9 cellular contexts compared by ENCODE assay signal in genomic region chr21:31397515-31397926, GRCh38. TPM values are rescaled to one million over a fixed set of nuclear protein-coding genes. Genes with fewer than 3 reads are reported as not detected.
DNase-seq lines count a peak whose midpoint lies in the region; ATAC-seq and TF ChIP-seq lines count a peak whose summit lies in the region.
"Had no signal": no experiment of that assay in that cellular context is flagged by ENCODE, and none has a peak within 500 bp of the region (broad histone marks: within the 10 kb centered on the region; RNA-seq: fewer than 3 reads in every experiment).

No MANE protein-coding gene starts in this region.

- H3K36me3 Mint-ChIP-seq in activated naive CD4-positive, alpha-beta T cell treated with anti-CD3 and anti-CD28 coated beads, Interleukin-2, amount 10 ng/mL, durations not matched to agents 7 days and 5 days: peaks cover 7% of the 10 kb centered on the region
- H3K36me3 Mint-ChIP-seq in endothelial cell (ENCODE audit: low read depth, unreplicated experiment): no peaks in the 10 kb centered on the region

- H3K9me3 Mint-ChIP-seq in activated naive CD4-positive, alpha-beta T cell treated with anti-CD3 and anti-CD28 coated beads, Interleukin-2, amount 10 ng/mL, durations not matched to agents 7 days and 5 days: no peaks in the 10 kb centered on the region
- H3K9me3 Mint-ChIP-seq in endothelial cell (ENCODE audit: unreplicated experiment): no peaks in the 10 kb centered on the region
- H3K9me3 Mint-ChIP-seq: effector memory CD8-positive, alpha-beta T cell had no signal

- CTCF ChIA-PET in activated naive CD4-positive, alpha-beta T cell treated with anti-CD3 and anti-CD28 coated beads, Interleukin-2, amount 10 ng/mL, durations not matched to agents 7 days and 5 days (lab: Charles Lee): interaction anchor here (1.0 kb wide), 1 partner anchor 49 kb away, joined by 3 read pairs; no protein-coding TSS in a partner anchor

- H3K4me1 Mint-ChIP-seq in activated naive CD4-positive, alpha-beta T cell treated with anti-CD3 and anti-CD28 coated beads, Interleukin-2, amount 10 ng/mL, durations not matched to agents 7 days and 5 days: peaks cover 65% of the 10 kb centered on the region
- peaks cover 58% of the 10 kb centered on the region for H3K4me1 Mint-ChIP-seq in endothelial cell (ENCODE audit: unreplicated experiment)

- H3K27ac Mint-ChIP-seq in activated naive CD4-positive, alpha-beta T cell treated with anti-CD3 and anti-CD28 coated beads, Interleukin-2, amount 10 ng/mL, durations not matched to agents 7 days and 5 days: peak overlapping the region; percentile 9
- peak overlapping the region; percentile 80 for H3K27ac Mint-ChIP-seq in endothelial cell (ENCODE audit: unreplicated experiment)
- H3K27ac Mint-ChIP-seq: effector memory CD8-positive, alpha-beta T cell had no signal

- no peak overlapping the region for H3K4me3 Mint-ChIP-seq in activated naive CD4-positive, alpha-beta T cell treated with anti-CD3 and anti-CD28 coated beads, Interleukin-2, amount 10 ng/mL, durations not matched to agents 7 days and 5 days
- no peak overlapping the region for H3K4me3 Mint-ChIP-seq in endothelial cell (ENCODE audit: unreplicated experiment)

- no peaks in the 10 kb centered on the region for H3K27me3 Mint-ChIP-seq in activated naive CD4-positive, alpha-beta T cell treated with anti-CD3 and anti-CD28 coated beads, Interleukin-2, amount 10 ng/mL, durations not matched to agents 7 days and 5 days
- H3K27me3 Mint-ChIP-seq in endothelial cell (ENCODE audit: unreplicated experiment): peaks cover 3% of the 10 kb centered on the region
- H3K27me3 Mint-ChIP-seq: effector memory CD8-positive, alpha-beta T cell had no signal

- ATAC-seq in GM21619 (IDR thresholded peaks at IDR 0.05; ENCODE audit: unreplicated experiment): no peak
- ATAC-seq in GM21447 (IDR thresholded peaks at IDR 0.05; ENCODE audit: unreplicated experiment): no peak

- no peak for DNase-seq in activated naive CD4-positive, alpha-beta T cell treated with anti-CD3 and anti-CD28 coated beads, Interleukin-2, amount 10 ng/mL, durations not matched to agents 7 days and 5 days
- no peak for DNase-seq in activated naive CD4-positive, alpha-beta T cell treated with Interleukin-2 at 50 U/mL for 16 hours
- DNase-seq in NCI-H446 (lab: John Stamatoyannopoulos, UW): peak; percentile 38 to 55
- DNase-seq in endothelial cell (ENCODE audit: low spot score): no peak
- peak; percentile 84 for DNase-seq in superior temporal gyrus (ENCODE audit: extremely low spot score)
- no peak for DNase-seq in activated CD4-positive, alpha-beta T cell treated with anti-CD3 and anti-CD28 coated beads for 1 hour
- DNase-seq: effector memory CD8-positive, alpha-beta T cell had no signal

- no peak for TF ChIP-seq CTCF in endothelial cell (IDR thresholded peaks at IDR 0.05; ENCODE audit: unreplicated experiment)

RNA-seq across cellular contexts. Expression of gene TIAM1, which starts 53.5 kb away (rescaled TPM):
- 131 TPM for total RNA-seq in endothelial cell (ENCODE audit: unreplicated experiment)

Comparison
In these comparisons a context has a peak if more than half of its experiments do, and no peak if none do; other contexts are left out.
1. DNase-seq: peak in NCI-H446 (2 of 2) and superior temporal gyrus (single experiment); none in activated naive CD4-positive, alpha-beta T cell treated with anti-CD3 and anti-CD28 coated beads, Interleukin-2, amount 10 ng/mL, durations not matched to agents 7 days and 5 days (single experiment), activated naive CD4-positive, alpha-beta T cell treated with Interleukin-2 at 50 U/mL for 16 hours (single experiment), endothelial cell (single experiment) and activated CD4-positive, alpha-beta T cell treated with anti-CD3 and anti-CD28 coated beads for 1 hour (single experiment).